ENCODE assay signal across 1 cellular context in genomic region chr7:128804472-128804871, GRCh38.
TF ChIP-seq lines count a peak whose summit lies in the region.

No MANE protein-coding gene starts in this region.

TF ChIP-seq in GM23338, 12 proteins besides CTCF, POLR2A, EP300 and RAD21 (continued from another document):
- TF ChIP-seq, protein P1, sequence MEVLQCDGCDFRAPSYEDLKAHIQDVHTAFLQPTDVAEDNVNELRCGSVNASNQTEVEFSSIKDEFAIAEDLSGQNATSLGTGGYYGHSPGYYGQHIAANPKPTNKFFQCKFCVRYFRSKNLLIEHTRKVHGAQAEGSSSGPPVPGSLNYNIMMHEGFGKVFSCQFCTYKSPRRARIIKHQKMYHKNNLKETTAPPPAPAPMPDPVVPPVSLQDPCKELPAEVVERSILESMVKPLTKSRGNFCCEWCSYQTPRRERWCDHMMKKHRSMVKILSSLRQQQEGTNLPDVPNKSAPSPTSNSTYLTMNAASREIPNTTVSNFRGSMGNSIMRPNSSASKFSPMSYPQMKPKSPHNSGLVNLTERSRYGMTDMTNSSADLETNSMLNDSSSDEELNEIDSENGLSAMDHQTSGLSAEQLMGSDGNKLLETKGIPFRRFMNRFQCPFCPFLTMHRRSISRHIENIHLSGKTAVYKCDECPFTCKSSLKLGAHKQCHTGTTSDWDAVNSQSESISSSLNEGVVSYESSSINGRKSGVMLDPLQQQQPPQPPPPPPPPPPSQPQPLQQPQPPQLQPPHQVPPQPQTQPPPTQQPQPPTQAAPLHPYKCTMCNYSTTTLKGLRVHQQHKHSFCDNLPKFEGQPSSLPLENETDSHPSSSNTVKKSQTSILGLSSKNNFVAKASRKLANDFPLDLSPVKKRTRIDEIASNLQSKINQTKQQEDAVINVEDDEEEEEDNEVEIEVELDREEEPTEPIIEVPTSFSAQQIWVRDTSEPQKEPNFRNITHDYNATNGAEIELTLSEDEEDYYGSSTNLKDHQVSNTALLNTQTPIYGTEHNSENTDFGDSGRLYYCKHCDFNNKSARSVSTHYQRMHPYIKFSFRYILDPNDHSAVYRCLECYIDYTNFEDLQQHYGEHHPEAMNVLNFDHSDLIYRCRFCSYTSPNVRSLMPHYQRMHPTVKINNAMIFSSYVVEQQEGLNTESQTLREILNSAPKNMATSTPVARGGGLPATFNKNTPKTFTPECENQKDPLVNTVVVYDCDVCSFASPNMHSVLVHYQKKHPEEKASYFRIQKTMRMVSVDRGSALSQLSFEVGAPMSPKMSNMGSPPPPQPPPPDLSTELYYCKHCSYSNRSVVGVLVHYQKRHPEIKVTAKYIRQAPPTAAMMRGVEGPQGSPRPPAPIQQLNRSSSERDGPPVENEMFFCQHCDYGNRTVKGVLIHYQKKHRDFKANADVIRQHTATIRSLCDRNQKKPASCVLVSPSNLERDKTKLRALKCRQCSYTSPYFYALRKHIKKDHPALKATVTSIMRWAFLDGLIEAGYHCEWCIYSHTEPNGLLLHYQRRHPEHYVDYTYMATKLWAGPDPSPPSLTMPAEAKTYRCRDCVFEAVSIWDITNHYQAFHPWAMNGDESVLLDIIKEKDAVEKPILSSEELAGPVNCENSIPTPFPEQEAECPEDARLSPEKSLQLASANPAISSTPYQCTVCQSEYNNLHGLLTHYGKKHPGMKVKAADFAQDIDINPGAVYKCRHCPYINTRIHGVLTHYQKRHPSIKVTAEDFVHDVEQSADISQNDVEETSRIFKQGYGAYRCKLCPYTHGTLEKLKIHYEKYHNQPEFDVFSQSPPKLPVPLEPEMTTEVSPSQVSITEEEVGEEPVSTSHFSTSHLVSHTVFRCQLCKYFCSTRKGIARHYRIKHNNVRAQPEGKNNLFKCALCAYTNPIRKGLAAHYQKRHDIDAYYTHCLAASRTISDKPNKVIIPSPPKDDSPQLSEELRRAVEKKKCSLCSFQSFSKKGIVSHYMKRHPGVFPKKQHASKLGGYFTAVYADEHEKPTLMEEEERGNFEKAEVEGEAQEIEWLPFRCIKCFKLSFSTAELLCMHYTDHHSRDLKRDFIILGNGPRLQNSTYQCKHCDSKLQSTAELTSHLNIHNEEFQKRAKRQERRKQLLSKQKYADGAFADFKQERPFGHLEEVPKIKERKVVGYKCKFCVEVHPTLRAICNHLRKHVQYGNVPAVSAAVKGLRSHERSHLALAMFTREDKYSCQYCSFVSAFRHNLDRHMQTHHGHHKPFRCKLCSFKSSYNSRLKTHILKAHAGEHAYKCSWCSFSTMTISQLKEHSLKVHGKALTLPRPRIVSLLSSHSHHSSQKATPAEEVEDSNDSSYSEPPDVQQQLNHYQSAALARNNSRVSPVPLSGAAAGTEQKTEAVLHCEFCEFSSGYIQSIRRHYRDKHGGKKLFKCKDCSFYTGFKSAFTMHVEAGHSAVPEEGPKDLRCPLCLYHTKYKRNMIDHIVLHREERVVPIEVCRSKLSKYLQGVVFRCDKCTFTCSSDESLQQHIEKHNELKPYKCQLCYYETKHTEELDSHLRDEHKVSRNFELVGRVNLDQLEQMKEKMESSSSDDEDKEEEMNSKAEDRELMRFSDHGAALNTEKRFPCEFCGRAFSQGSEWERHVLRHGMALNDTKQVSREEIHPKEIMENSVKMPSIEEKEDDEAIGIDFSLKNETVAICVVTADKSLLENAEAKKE (CRISPR knock-in tag; IDR thresholded peaks at IDR 0.05), result no peak
- TF ChIP-seq NANOG (IDR thresholded peaks at IDR 0.05; ENCODE audit: borderline replicate concordance), result no peak
- no peak for TF ChIP-seq ZNF331 (CRISPR knock-in tag; IDR thresholded peaks at IDR 0.05; ENCODE audit: low read depth)
- TF ChIP-seq, protein P2, sequence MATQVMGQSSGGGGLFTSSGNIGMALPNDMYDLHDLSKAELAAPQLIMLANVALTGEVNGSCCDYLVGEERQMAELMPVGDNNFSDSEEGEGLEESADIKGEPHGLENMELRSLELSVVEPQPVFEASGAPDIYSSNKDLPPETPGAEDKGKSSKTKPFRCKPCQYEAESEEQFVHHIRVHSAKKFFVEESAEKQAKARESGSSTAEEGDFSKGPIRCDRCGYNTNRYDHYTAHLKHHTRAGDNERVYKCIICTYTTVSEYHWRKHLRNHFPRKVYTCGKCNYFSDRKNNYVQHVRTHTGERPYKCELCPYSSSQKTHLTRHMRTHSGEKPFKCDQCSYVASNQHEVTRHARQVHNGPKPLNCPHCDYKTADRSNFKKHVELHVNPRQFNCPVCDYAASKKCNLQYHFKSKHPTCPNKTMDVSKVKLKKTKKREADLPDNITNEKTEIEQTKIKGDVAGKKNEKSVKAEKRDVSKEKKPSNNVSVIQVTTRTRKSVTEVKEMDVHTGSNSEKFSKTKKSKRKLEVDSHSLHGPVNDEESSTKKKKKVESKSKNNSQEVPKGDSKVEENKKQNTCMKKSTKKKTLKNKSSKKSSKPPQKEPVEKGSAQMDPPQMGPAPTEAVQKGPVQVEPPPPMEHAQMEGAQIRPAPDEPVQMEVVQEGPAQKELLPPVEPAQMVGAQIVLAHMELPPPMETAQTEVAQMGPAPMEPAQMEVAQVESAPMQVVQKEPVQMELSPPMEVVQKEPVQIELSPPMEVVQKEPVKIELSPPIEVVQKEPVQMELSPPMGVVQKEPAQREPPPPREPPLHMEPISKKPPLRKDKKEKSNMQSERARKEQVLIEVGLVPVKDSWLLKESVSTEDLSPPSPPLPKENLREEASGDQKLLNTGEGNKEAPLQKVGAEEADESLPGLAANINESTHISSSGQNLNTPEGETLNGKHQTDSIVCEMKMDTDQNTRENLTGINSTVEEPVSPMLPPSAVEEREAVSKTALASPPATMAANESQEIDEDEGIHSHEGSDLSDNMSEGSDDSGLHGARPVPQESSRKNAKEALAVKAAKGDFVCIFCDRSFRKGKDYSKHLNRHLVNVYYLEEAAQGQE (IDR thresholded peaks at IDR 0.05; ENCODE audit: unreplicated experiment), result no peak
- no peak for TF ChIP-seq CREB1 (CRISPR knock-in tag; IDR thresholded peaks at IDR 0.05; ENCODE audit: low read depth)
- TF ChIP-seq STAT1 (IDR thresholded peaks at IDR 0.05; ENCODE audit: unreplicated experiment), result no peak
- TF ChIP-seq ZNF114 (CRISPR knock-in tag; IDR thresholded peaks at IDR 0.05), result no peak
